Comparison of ENCODE assay signal across 1 cellular context in genomic region chr7:81990395-81990794, GRCh38.
TF ChIP-seq lines count a peak whose summit lies in the region.

No MANE protein-coding gene starts in this region.

TF ChIP-seq in HepG2, 621 proteins besides CTCF, POLR2A, EP300 and RAD21 (continued from another document):
- TF ChIP-seq ATF7 (IDR thresholded peaks at IDR 0.05) = 0 out of 2 replicates have a peak, but pooled peaks have one; percentile 7
- TF ChIP-seq ATF7 (CRISPR knock-in tag; IDR thresholded peaks at IDR 0.05) = no peak
